8 cellular contexts compared by ENCODE assay signal in the genomic region with DNA sequence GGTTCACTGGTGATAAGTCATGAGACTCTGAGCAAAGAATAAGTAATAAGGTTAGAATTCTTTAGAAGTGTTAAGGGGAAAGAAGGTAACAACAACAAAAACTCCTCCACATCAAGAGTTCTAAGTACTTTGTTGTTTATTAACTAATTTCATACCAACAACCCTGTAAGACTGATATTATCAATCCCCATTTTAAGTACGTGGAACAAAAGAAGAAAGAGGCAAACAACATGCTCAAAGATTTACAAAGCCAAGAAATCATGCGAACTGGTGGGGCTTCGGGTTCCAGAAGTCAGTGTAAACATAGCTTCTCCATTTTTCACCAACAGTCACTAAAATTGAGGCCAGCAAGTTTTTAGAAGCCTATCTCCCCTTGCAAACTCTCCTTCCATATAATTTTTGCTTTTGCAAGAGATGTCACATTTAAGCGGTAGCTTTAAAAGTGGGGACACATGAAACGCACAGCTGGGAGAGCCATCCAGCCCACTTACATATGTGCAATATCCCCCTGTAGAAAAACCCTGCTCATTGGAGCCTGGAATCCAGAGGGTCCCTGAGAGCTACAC. TPM values are rescaled to one million over a fixed set of nuclear protein-coding genes. Genes with fewer than 3 reads are reported as not detected.
A peak's percentile ranks its signal among the peaks of the same experiment; 100 is the strongest.
DNase-seq lines count a peak whose midpoint lies in the region; ATAC-seq, FAIRE-seq and TF ChIP-seq lines count a peak whose summit lies in the region.

No MANE protein-coding gene starts in this region.

- no peaks in the 10 kb centered on the region for H3K9me3 ChIP-seq in CD4-positive, alpha-beta T cell (ENCODE audit: control insufficient read depth, low read length)
- H3K9me3 ChIP-seq in Loucy (ENCODE audit: insufficient read depth, low read depth, low read length), result no peaks in the 10 kb centered on the region

- H3K27me3 ChIP-seq in CD4-positive, alpha-beta T cell (ENCODE audit: control insufficient read depth, insufficient read depth, low read length), result no peaks in the 10 kb centered on the region
- no peaks in the 10 kb centered on the region for H3K27me3 ChIP-seq in Loucy (ENCODE audit: insufficient read depth, low read length, poor library complexity, severe bottlenecking)

- H3K4me3 ChIP-seq in Loucy (ENCODE audit: low read length, poor library complexity, severe bottlenecking), result peak overlapping the region; percentile 93

- H3K4me1 ChIP-seq in Loucy (ENCODE audit: insufficient read depth, low read length, poor library complexity, severe bottlenecking), result peaks cover 53% of the 10 kb centered on the region

- POLR2A ChIA-PET in CD4-positive, alpha-beta T cell (lab: Charles Lee), result interaction anchor here (1.0 to 3.6 kb wide), 10 partner anchors 12 to 1658 kb away, joined by 3 to 34 read pairs (median 10); a partner anchor contains a TSS

- H3K9ac ChIP-seq in Loucy (ENCODE audit: low read depth, low read length, poor library complexity, severe bottlenecking), result peak overlapping the region; percentile 93

- peaks cover 58% of the 10 kb centered on the region for H3K79me2 ChIP-seq in Loucy (ENCODE audit: insufficient read depth, low read length)

- in situ Hi-C loops in GM13977 (cut with MboI; ENCODE audit: low pct_unique_long_range_greater_than_20kb, low sequenced_read_pairs, unreplicated experiment), result no loop called here

- H3K4me3 Mint-ChIP-seq in CD4-positive, alpha-beta T cell, result peak overlapping the region; percentile 97
- H3K4me3 Mint-ChIP-seq in natural killer cell treated with Interleukin-12 subunit alpha and Interleukin-12 subunit beta and Interleukin-15 and Interleukin-18, amount 100 ng/mL, for 72 hours, result peak overlapping the region; percentile 95

- intact Hi-C loops in CD4-positive, alpha-beta T cell (cut with DNase I, micrococcal nuclease), result loop anchor here (1.0 to 5.0 kb wide), 6 partner anchors 16 to 260 kb away; a partner anchor contains a TSS

- CTCF ChIA-PET in CD4-positive, alpha-beta T cell (lab: Charles Lee), result interaction anchor here (0.9 to 1.6 kb wide), 4 partner anchors 16 to 213 kb away, joined by 3 to 10 read pairs (median 6); a partner anchor contains a TSS

- no peak for FAIRE-seq in D721Med (lab: Jason Lieb, UNC)

- no peaks in the 10 kb centered on the region for H3K9me2 ChIP-seq in Loucy (replicated peaks; ENCODE audit: low read depth, low read length)

- H3K4me2 ChIP-seq in Loucy (ENCODE audit: low read depth, low read length, poor library complexity, severe bottlenecking), result peak overlapping the region; percentile 97

- no peaks in the 10 kb centered on the region for H3K9me3 Mint-ChIP-seq in CD4-positive, alpha-beta T cell
- H3K9me3 Mint-ChIP-seq in natural killer cell treated with Interleukin-12 subunit alpha and Interleukin-12 subunit beta and Interleukin-15 and Interleukin-18, amount 100 ng/mL, for 72 hours, result no peaks in the 10 kb centered on the region

- peak overlapping the region; percentile 92 for H3K27ac Mint-ChIP-seq in CD4-positive, alpha-beta T cell
- peak overlapping the region; percentile 92 to 93 for H3K27ac Mint-ChIP-seq in natural killer cell treated with Interleukin-12 subunit alpha and Interleukin-12 subunit beta and Interleukin-15 and Interleukin-18, amount 100 ng/mL, for 72 hours

- 0 out of 2 replicates have a peak, but pooled peaks cover under 1% of the 10 kb centered on the region for H3F3A ChIP-seq in Loucy (ENCODE audit: low read depth)

- no peak for DNase-seq in CD4-positive, alpha-beta T cell
- no peak for DNase-seq in natural killer cell treated with Interleukin-12 subunit alpha and Interleukin-12 subunit beta and Interleukin-15 and Interleukin-18, amount 100 ng/mL, for 72 hours (ENCODE audit: low spot score)
- no peak for DNase-seq in D721Med (ENCODE audit: insufficient read length, low spot score)
- no peak for DNase-seq in GM13977 (ENCODE audit: low spot score)
- DNase-seq in NCI-H187 treated with DMSO at 0.1 percent for 48 hours (lab: John Stamatoyannopoulos, UW), result no peak

- ATAC-seq in CD4-positive, alpha-beta T cell (ENCODE audit: poor library complexity), result no peak
- no peak for ATAC-seq in natural killer cell treated with Interleukin-12 subunit alpha and Interleukin-12 subunit beta and Interleukin-15 and Interleukin-18, amount 100 ng/mL, for 72 hours
- ATAC-seq in HG03095 (IDR thresholded peaks at IDR 0.05; ENCODE audit: unreplicated experiment), result no peak

- H3K36me3 Mint-ChIP-seq in CD4-positive, alpha-beta T cell (ENCODE audit: low read depth), result peaks cover 10% of the 10 kb centered on the region
- H3K36me3 Mint-ChIP-seq in natural killer cell treated with Interleukin-12 subunit alpha and Interleukin-12 subunit beta and Interleukin-15 and Interleukin-18, amount 100 ng/mL, for 72 hours, result no peaks in the 10 kb centered on the region

- no peaks in the 10 kb centered on the region for H3K27me3 Mint-ChIP-seq in CD4-positive, alpha-beta T cell
- H3K27me3 Mint-ChIP-seq in natural killer cell treated with Interleukin-12 subunit alpha and Interleukin-12 subunit beta and Interleukin-15 and Interleukin-18, amount 100 ng/mL, for 72 hours, result peaks cover 0 to 4% of the 10 kb centered on the region in 2 donors

- H3K36me3 ChIP-seq in Loucy (ENCODE audit: insufficient read depth, low read length), result no peaks in the 10 kb centered on the region

- TF ChIP-seq CTCF in CD4-positive, alpha-beta T cell (IDR thresholded peaks at IDR 0.05), result no peak
- no peak for TF ChIP-seq CTCF in Loucy (conservative IDR thresholded peaks at IDR 0.05; ENCODE audit: low read length)
- TF ChIP-seq CTCF in D721Med (IDR thresholded peaks at IDR 0.05; ENCODE audit: insufficient read depth, missing control alignments), result no peak
- TF ChIP-seq CTCF in GM13977 (IDR thresholded peaks at IDR 0.05; ENCODE audit: extremely low read depth, insufficient read depth, missing control alignments), result no peak

- peak overlapping the region; percentile 83 for H3K27ac ChIP-seq in CD4-positive, alpha-beta T cell (ENCODE audit: low read depth, low read length)
- peak overlapping the region; percentile 97 for H3K27ac ChIP-seq in cingulate gyrus (ENCODE audit: low read depth, low read length)

- H3K4me1 Mint-ChIP-seq in CD4-positive, alpha-beta T cell (ENCODE audit: low read depth), result peaks cover 71% of the 10 kb centered on the region
- H3K4me1 Mint-ChIP-seq in natural killer cell treated with Interleukin-12 subunit alpha and Interleukin-12 subunit beta and Interleukin-15 and Interleukin-18, amount 100 ng/mL, for 72 hours (ENCODE audit: low read depth in 2 of 2), result peaks cover 40 to 48% of the 10 kb centered on the region in 2 donors

- peak overlapping the region; percentile 89 for H2AFZ ChIP-seq in Loucy (ENCODE audit: low read length)

- H4K20me1 ChIP-seq in Loucy (ENCODE audit: insufficient read depth, low read length, poor library complexity, severe bottlenecking), result peaks cover 15% of the 10 kb centered on the region

RNA-seq across cellular contexts. Expression of a gene that starts 0.9 kb away (rescaled TPM):
- 10 to 100 TPM; 43.6 to 47.7 TPM for total RNA-seq in CD4-positive, alpha-beta T cell
- 10 to 100 TPM; 76.1 to 94.3 TPM for total RNA-seq in natural killer cell treated with Interleukin-12 subunit alpha and Interleukin-12 subunit beta and Interleukin-15 and Interleukin-18, amount 100 ng/mL, for 72 hours

RNA-seq across cellular contexts. Expression of a gene that starts 22.9 kb away (rescaled TPM):
- total RNA-seq in CD4-positive, alpha-beta T cell, result 10 to 100 TPM; 51.8 to 54.1 TPM
- 100 to 1,000 TPM in 1 of 2 donors, 10 to 100 TPM in 1; 46.5 to 106 TPM for total RNA-seq in natural killer cell treated with Interleukin-12 subunit alpha and Interleukin-12 subunit beta and Interleukin-15 and Interleukin-18, amount 100 ng/mL, for 72 hours

RNA-seq across cellular contexts. Expression of a gene that starts 58.1 kb away (rescaled TPM):
- total RNA-seq in CD4-positive, alpha-beta T cell, result 10 to 100 TPM; 14.4 to 16.5 TPM
- 10 to 100 TPM; 24.1 to 32.7 TPM for total RNA-seq in natural killer cell treated with Interleukin-12 subunit alpha and Interleukin-12 subunit beta and Interleukin-15 and Interleukin-18, amount 100 ng/mL, for 72 hours
